In genomic region chr20:33646959-33647602, GRCh38 we compare ENCODE assay signal across 13 cellular contexts. TPM values are rescaled to one million over a fixed set of nuclear protein-coding genes. Genes with fewer than 3 reads are reported as not detected.
DNase-seq lines count a peak whose midpoint lies in the region; ATAC-seq and TF ChIP-seq lines count a peak whose summit lies in the region.
"Not testable (repeated sequence)": the region's sequence is repeated elsewhere in the genome, so short reads cannot be mapped to it uniquely, and the experiment has no call there.
"Had no signal": no experiment of that assay in that cellular context is flagged by ENCODE, and none has a peak within 500 bp of the region (broad histone marks: within the 10 kb centered on the region; RNA-seq: fewer than 3 reads in every experiment).

No MANE protein-coding gene starts in this region.

- 50 to 52% methylated on average over 14 of the region's 14 CpGs for WGBS in body of pancreas, 2 donors
- 54 to 62% methylated on average over 14 of the region's 14 CpGs for WGBS in esophagus, 2 donors

- TF ChIP-seq CTCF in DND-41 (IDR thresholded peaks at IDR 0.05; ENCODE audit: borderline replicate concordance, extremely low read depth, low read length, poor library complexity, severe bottlenecking); KMS-11 (conservative IDR thresholded peaks at IDR 0.05; ENCODE audit: low read depth, low read length); VCaP (conservative IDR thresholded peaks at IDR 0.05); osteocyte (IDR thresholded peaks at IDR 0.05); upper lobe of right lung (IDR thresholded peaks at IDR 0.05): not testable (repeated sequence)
- peak in 1 of 7 experiments; percentile 7 for TF ChIP-seq CTCF in body of pancreas (IDR thresholded peaks at IDR 0.05)

- not testable (repeated sequence) for H3K27me3 ChIP-seq in DND-41 (ENCODE audit: insufficient read depth, low read length, poor library complexity); KMS-11 (ENCODE audit: insufficient read depth, low read depth); body of pancreas; esophagus (ENCODE audit: control insufficient read depth in 1 of 2, insufficient read depth in 2 of 2, low read length in 2 of 2); upper lobe of right lung

- H2AFZ ChIP-seq in DND-41 (ENCODE audit: low read depth, low read length) = not testable (repeated sequence)
- H2AFZ ChIP-seq in KMS-11 (ENCODE audit: low read depth) = peak overlapping the region; percentile 4; the same call in 1 of the 2 replicates

- H3K4me1 Mint-ChIP-seq in immature natural killer cell = peaks cover 28 to 31% of the 10 kb centered on the region in 2 donors
- peaks cover 21% of the 10 kb centered on the region for H3K4me1 Mint-ChIP-seq in osteocyte (ENCODE audit: unreplicated experiment)

- peaks cover 5 to 21% (median 9%) of the 10 kb centered on the region in 3 donors for H3K36me3 Mint-ChIP-seq in immature natural killer cell
- peaks cover 23% of the 10 kb centered on the region for H3K36me3 Mint-ChIP-seq in osteocyte (ENCODE audit: unreplicated experiment)

- not testable (repeated sequence) for H3K27me3 Mint-ChIP-seq in immature natural killer cell (ENCODE audit: low read depth in 3 of 3); osteocyte (ENCODE audit: unreplicated experiment)

- TF ChIP-seq POLR2A in body of pancreas (IDR thresholded peaks at IDR 0.05) = not testable (repeated sequence)

- H3K4me1 ChIP-seq in DND-41 (ENCODE audit: insufficient read depth, low read length) = not testable (repeated sequence)
- peaks cover 69% of the 10 kb centered on the region for H3K4me1 ChIP-seq in KMS-11 (ENCODE audit: low read depth, poor library complexity, severe bottlenecking)
- H3K4me1 ChIP-seq in body of pancreas = peaks cover 19% of the 10 kb centered on the region
- H3K4me1 ChIP-seq in esophagus (ENCODE audit: control insufficient read depth in 2 of 2, insufficient read depth in 2 of 2, low read length in 1 of 2) = peaks cover 17 to 29% of the 10 kb centered on the region in 2 donors
- H3K4me1 ChIP-seq in upper lobe of right lung = peaks cover 10% of the 10 kb centered on the region

- H3K27ac ChIP-seq in DND-41 (ENCODE audit: low read length) = not testable (repeated sequence)
- peak overlapping the region; percentile 74 for H3K27ac ChIP-seq in KMS-11
- peak overlapping the region; percentile 99 for H3K27ac ChIP-seq in VCaP
- peak overlapping the region; percentile 46 to 73 (median 64) for H3K27ac ChIP-seq in body of pancreas
- H3K27ac ChIP-seq in esophagus (ENCODE audit: low read depth in 2 of 2, low read length in 1 of 2) = peak overlapping the region; percentile 87 to 90
- peak overlapping the region; percentile 3 for H3K27ac ChIP-seq in upper lobe of right lung

- H3K27ac Mint-ChIP-seq in immature natural killer cell = peak overlapping the region in 3 of 6 donors; percentile 45 to 79 (median 59)
- peak overlapping the region; percentile 10 for H3K27ac Mint-ChIP-seq in osteocyte (ENCODE audit: unreplicated experiment)

- H3K9me3 Mint-ChIP-seq in immature natural killer cell; osteocyte (ENCODE audit: unreplicated experiment): not testable (repeated sequence)

- H3K4me3 Mint-ChIP-seq in immature natural killer cell = peak overlapping the region in 3 of 5 donors; percentile 73 to 88 (median 79)
- not testable (repeated sequence) for H3K4me3 Mint-ChIP-seq in osteocyte (ENCODE audit: unreplicated experiment)

- H3K4me2 ChIP-seq in DND-41 (ENCODE audit: insufficient read depth, low read length) = not testable (repeated sequence)
- H3K4me2 ChIP-seq in KMS-11 = peak overlapping the region; percentile 84

- H3K36me3 ChIP-seq in DND-41 (ENCODE audit: insufficient read depth, low read length) (peaks cover 37% of the 10 kb centered on the region), body of pancreas (replicated peaks in 1 of 2; ENCODE audit: insufficient read depth in 1 of 2, low read depth in 2 of 2) (peaks cover 0 to 10% of the 10 kb centered on the region in 2 donors), esophagus (ENCODE audit: control insufficient read depth in 2 of 2, insufficient read depth in 2 of 2, low read length in 1 of 2) (peaks cover 0 to 10% of the 10 kb centered on the region in 2 donors), upper lobe of right lung (peaks cover 33% of the 10 kb centered on the region)
- not testable (repeated sequence) for H3K36me3 ChIP-seq in KMS-11 (ENCODE audit: insufficient read depth)

- H3K9ac ChIP-seq in DND-41 (ENCODE audit: low read depth, low read length) = not testable (repeated sequence)
- H3K9ac ChIP-seq in KMS-11 = peak overlapping the region; percentile 26; the same call in 1 of the 2 replicates

- peak; percentile 68 for ATAC-seq in DND-41 (ENCODE audit: insufficient read depth, low read depth)
- ATAC-seq in body of pancreas = peak; percentile 15
- not testable (repeated sequence) for ATAC-seq in upper lobe of right lung

- DNase-seq in DND-41; body of pancreas; immature natural killer cell; osteocyte (ENCODE audit: extremely low spot score, unreplicated experiment): not testable (repeated sequence)
- DNase-seq in upper lobe of right lung = peak; percentile 13

- H3K79me2 ChIP-seq in DND-41 (ENCODE audit: insufficient read depth, low read length); KMS-11 (ENCODE audit: insufficient read depth, low read depth): not testable (repeated sequence)

- H4K20me1 ChIP-seq in DND-41 (ENCODE audit: insufficient read depth, low read length); KMS-11 (ENCODE audit: insufficient read depth): not testable (repeated sequence)

- H3K4me3 ChIP-seq in DND-41 (ENCODE audit: low read depth in 1 of 2, low read length in 2 of 2); KMS-11 (IDR thresholded peaks at IDR 0.05; ENCODE audit: insufficient read depth, low read depth, low read length); body of pancreas; esophagus (ENCODE audit: low read depth in 1 of 2, low read length in 2 of 2); upper lobe of right lung: not testable (repeated sequence)

- intact Hi-C loops in body of pancreas (cut with DNase I); upper lobe of right lung (cut with DNase I): not testable (repeated sequence)

- not testable (repeated sequence) for H3K9me3 ChIP-seq in DND-41 (ENCODE audit: insufficient read depth, low read length, severe bottlenecking); body of pancreas; esophagus (ENCODE audit: control insufficient read depth in 2 of 2, insufficient read depth in 1 of 2, low read depth in 1 of 2, low read length in 1 of 2); upper lobe of right lung

RNA-seq across cellular contexts. Expression of gene C20orf144, which starts 15.0 kb away (rescaled TPM):
- total RNA-seq in body of pancreas (under 1 TPM in 1 of 2 donors, not detected in 1; 0.66 TPM), osteocyte (0.13 and 0.37 TPM in 2 replicates), upper lobe of right lung (0.23 TPM)
- polyA plus RNA-seq in esophagus (under 1 TPM; 0.02 to 0.04 TPM), immature natural killer cell (under 1 TPM in 2 of 3 donors, not detected in 1; 0.13 to 0.22 TPM)
- total RNA-seq: gastroesophageal sphincter, psoas muscle, subcutaneous adipose tissue, upper lobe of left lung had no signal
- polyA plus RNA-seq: CD14-positive monocyte had no signal

RNA-seq across cellular contexts. Expression of gene ACTL10, which starts 19.7 kb away (rescaled TPM):
- total RNA-seq in body of pancreas = 1 to 10 TPM; 4.0 to 4.9 TPM
- polyA plus RNA-seq in esophagus = 1 to 10 TPM; 1.4 to 2.8 TPM
- polyA plus RNA-seq in immature natural killer cell = 1 to 10 TPM; 3.4 to 7.0 (median 3.9) TPM
- 0.52 and 0.54 TPM in 2 replicates for total RNA-seq in osteocyte
- total RNA-seq in upper lobe of right lung = 1.3 TPM

RNA-seq across cellular contexts. Expression of gene NECAB3, which starts 27.1 kb away (rescaled TPM):
- total RNA-seq in body of pancreas (10 to 100 TPM; 41.8 to 92.3 TPM), osteocyte (29.1 and 30.0 TPM in 2 replicates), upper lobe of right lung (56.2 TPM)
- polyA plus RNA-seq in esophagus (10 to 100 TPM; 13.5 to 18.4 TPM), immature natural killer cell (1 to 10 TPM; 2.5 to 3.8 (median 2.9) TPM)

RNA-seq across cellular contexts. Expression of gene E2F1, which starts 39.1 kb away (rescaled TPM):
- under 1 TPM in 1 of 2 donors, not detected in 1; 0.66 TPM for total RNA-seq in body of pancreas
- 1 to 10 TPM; 6.4 to 6.7 TPM for polyA plus RNA-seq in esophagus
- polyA plus RNA-seq in immature natural killer cell = 1 to 10 TPM; 1.5 to 2.5 (median 1.8) TPM
- total RNA-seq in osteocyte = 5.6 and 6.3 TPM in 2 replicates
- 2.4 TPM for total RNA-seq in upper lobe of right lung
